8 cellular contexts compared by ENCODE assay signal in the genomic region with DNA sequence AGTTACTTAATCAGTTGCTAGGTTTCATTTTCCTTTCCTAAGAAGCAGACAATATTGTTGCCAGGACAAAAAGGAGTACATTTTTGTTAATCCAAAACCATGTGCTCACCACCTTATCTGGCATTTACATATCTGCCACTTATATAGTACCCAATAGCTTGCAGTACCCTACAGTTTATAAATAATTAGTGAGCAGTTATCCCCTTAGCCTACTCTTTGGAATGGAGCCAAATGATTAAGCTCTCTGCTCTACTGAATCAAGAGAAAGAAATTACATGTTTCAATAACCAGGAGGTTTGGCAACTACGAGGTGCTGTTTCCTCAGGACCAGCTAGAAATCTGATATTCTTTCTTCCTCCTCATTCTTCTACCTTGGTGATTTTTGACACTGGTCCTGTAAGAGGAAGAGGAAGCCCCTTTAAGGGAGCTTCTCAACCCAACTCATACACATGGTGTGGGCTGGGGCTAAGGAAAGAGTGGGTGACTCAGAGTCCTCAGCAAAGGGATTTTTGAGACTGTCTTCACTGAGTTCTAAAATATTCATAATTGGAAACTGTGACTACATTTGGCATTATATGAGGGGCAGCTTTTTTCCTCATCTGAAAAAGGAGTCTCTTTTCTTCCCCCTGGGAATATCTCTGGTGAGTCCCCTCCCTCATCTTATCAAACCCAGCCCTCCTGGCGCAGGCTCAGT. TPM values are rescaled to one million over a fixed set of nuclear protein-coding genes. Genes with fewer than 3 reads are reported as not detected.
DNase-seq lines count a peak whose midpoint lies in the region; ATAC-seq and TF ChIP-seq lines count a peak whose summit lies in the region.

No MANE protein-coding gene starts in this region.

- TF ChIP-seq POLR2A in ovary (IDR thresholded peaks at IDR 0.05): no peak

- H3K36me3 ChIP-seq in esophagus (ENCODE audit: control insufficient read depth in 2 of 2, insufficient read depth in 2 of 2, low read length in 1 of 2) (peaks cover 10 to 11% of the 10 kb centered on the region in 2 donors), ovary (no peaks in the 10 kb centered on the region)

- intact Hi-C loops in ovary (cut with DNase I): loop anchor here in 1 of 4 donors (10.0 kb wide), 1 partner anchor 52 kb away; no protein-coding TSS in a partner anchor

- DNase-seq in NCI-H345 (lab: John Stamatoyannopoulos, UW) (peak; percentile 71), NCI-H345 treated with DMSO at 0.1 percent for 48 hours (lab: John Stamatoyannopoulos, UW; ENCODE audit: unreplicated experiment) (no peak), NCI-H2196 treated with DMSO at 0.1 percent for 48 hours (lab: John Stamatoyannopoulos, UW; ENCODE audit: unreplicated experiment) (peak; percentile 35), ovary (no peak)
- peak; percentile 36 for DNase-seq in activated CD4-positive, alpha-beta T cell treated with anti-CD3 and anti-CD28 coated beads, Interleukin-2, amount 50 U/mL, for 1 hour

- H3K27ac ChIP-seq in esophagus (ENCODE audit: low read depth in 2 of 2, low read length in 1 of 2): peak overlapping the region; percentile 35 to 65
- peak overlapping the region; percentile 42 to 98 for H3K27ac ChIP-seq in ovary

- no peak for TF ChIP-seq EP300 in ovary (IDR thresholded peaks at IDR 0.05)

- TF ChIP-seq CTCF in ovary (IDR thresholded peaks at IDR 0.05): no peak

- peak overlapping the region in 1 of 2 donors; percentile 100 for H3K4me3 ChIP-seq in esophagus (ENCODE audit: low read depth in 1 of 2, low read length in 2 of 2)
- peak overlapping the region; percentile 58 for H3K4me3 ChIP-seq in ovary

- H3K9me3 ChIP-seq in esophagus (ENCODE audit: control insufficient read depth in 2 of 2, insufficient read depth in 1 of 2, low read depth in 1 of 2, low read length in 1 of 2) (peaks cover 0 to 4% of the 10 kb centered on the region in 2 donors), ovary (peaks cover 0 to 8% of the 10 kb centered on the region in 2 donors)

- H3K27me3 ChIP-seq in esophagus (ENCODE audit: control insufficient read depth in 1 of 2, insufficient read depth in 2 of 2, low read length in 2 of 2) (no peaks in the 10 kb centered on the region), ovary (no peaks in the 10 kb centered on the region)

- ATAC-seq in GM18498 (IDR thresholded peaks at IDR 0.05; ENCODE audit: unreplicated experiment) (no peak), HG03025 (IDR thresholded peaks at IDR 0.05; ENCODE audit: low FRiP score, unreplicated experiment) (no peak)

- H3K4me1 ChIP-seq in esophagus (ENCODE audit: control insufficient read depth in 2 of 2, insufficient read depth in 2 of 2, low read length in 1 of 2) (no peaks in the 10 kb centered on the region), ovary (ENCODE audit: insufficient read depth) (peaks cover 15% of the 10 kb centered on the region)

- 9 to 12% methylated on average over 2 of the region's 2 CpGs for WGBS in esophagus, 2 donors
- WGBS in ovary, 3 donors: 19 to 26% (median 20%) methylated on average over 2 of the region's 2 CpGs

RNA-seq across cellular contexts. Expression of a gene that starts 1.5 kb away (rescaled TPM):
- polyA plus RNA-seq in esophagus (1 to 10 TPM; 4.4 to 5.2 TPM), ovary (10 to 100 TPM in 1 of 2 donors, 1 to 10 TPM in 1; 9.2 to 38.1 TPM)
- total RNA-seq in ovary: 10 to 100 TPM; 17.6 to 29.7 (median 23.5) TPM

RNA-seq across cellular contexts. Expression of a gene that starts 57.1 kb away (rescaled TPM):
- polyA plus RNA-seq in esophagus (10 to 100 TPM; 14.2 to 27.0 TPM), ovary (10 to 100 TPM; 33.7 to 39.5 TPM)
- total RNA-seq in ovary: 10 to 100 TPM; 30.4 to 44.9 (median 36.8) TPM

Comparison
In these comparisons a context has a peak if more than half of its experiments do, and no peak if none do; other contexts are left out.
1. DNase-seq: peak in NCI-H345 (single experiment), NCI-H2196 treated with DMSO at 0.1 percent for 48 hours (single experiment) and activated CD4-positive, alpha-beta T cell treated with anti-CD3 and anti-CD28 coated beads, Interleukin-2, amount 50 U/mL, for 1 hour (single experiment); none in NCI-H345 treated with DMSO at 0.1 percent for 48 hours (single experiment) and ovary (0 of 5).